7 cellular contexts compared by ENCODE assay signal in the genomic region with DNA sequence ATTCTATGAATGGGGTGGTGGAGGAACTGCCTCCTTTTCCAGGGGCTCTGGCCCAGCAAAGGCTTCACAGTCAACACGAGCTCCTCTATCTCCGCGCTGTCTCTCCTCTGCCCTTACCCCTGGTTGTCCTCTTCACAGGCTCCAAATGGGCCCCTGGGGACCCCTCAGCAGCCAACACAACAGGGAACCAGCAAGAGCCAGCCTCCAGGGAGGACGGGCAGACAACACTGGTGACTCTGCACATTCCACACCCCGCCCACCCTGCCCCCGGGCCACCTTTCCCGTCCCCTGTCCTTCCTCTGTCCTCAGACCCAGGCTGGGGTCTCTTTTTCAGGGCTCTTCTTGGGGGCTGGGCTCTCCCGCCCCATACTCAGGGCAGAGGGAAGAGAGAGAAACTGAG. TPM values are rescaled to one million over a fixed set of nuclear protein-coding genes. Genes with fewer than 3 reads are reported as not detected.
A peak's percentile ranks its signal among the peaks of the same experiment; 100 is the strongest.
DNase-seq lines count a peak whose midpoint lies in the region; ATAC-seq and TF ChIP-seq lines count a peak whose summit lies in the region.

No MANE protein-coding gene starts in this region.

- in situ Hi-C loops in gastrocnemius medialis (cut with MboI; ENCODE audit: low sequenced_read_pairs in 4 of 4), result no loop called here

- RAD21 ChIA-PET in HCT116 (lab: Charles Lee; ENCODE audit: low non-redundant PET in 1 of 2, low total read pairs in 2 of 2, uncharacterized antibody in 2 of 2, unreplicated experiment in 2 of 2), result interaction anchor here (3.3 to 3.6 kb wide), 2 partner anchors 65 kb away, joined by 22 to 30 read pairs; no protein-coding TSS in a partner anchor

- peak overlapping the region; percentile 23 to 32; a peak in 3 of 4 replicates for H3K4me3 ChIP-seq in HCT116 (replicated peaks in 1 of 2; ENCODE audit: low read depth in 1 of 2, low read length in 2 of 2)
- H3K4me3 ChIP-seq in OCI-LY7 (ENCODE audit: low read depth, low read length, poor library complexity, severe bottlenecking), result no peak overlapping the region
- peak overlapping the region in 1 of 2 donors; percentile 21 for H3K4me3 ChIP-seq in gastroesophageal sphincter
- H3K4me3 ChIP-seq in gastrocnemius medialis, result peak overlapping the region in 3 of 4 donors; percentile 28 to 46 (median 29)

- no peak for TF ChIP-seq POLR2A in HCT116 (IDR thresholded peaks at IDR 0.05; ENCODE audit: borderline replicate concordance, extremely low read depth, insufficient read depth, insufficient read length)
- TF ChIP-seq POLR2A in gastroesophageal sphincter (IDR thresholded peaks at IDR 0.05), result no peak
- TF ChIP-seq POLR2A in gastrocnemius medialis (IDR thresholded peaks at IDR 0.05), result no peak

- POLR2A ChIA-PET in HCT116 (lab: Charles Lee), result interaction anchor here (0.6 to 2.5 kb wide), 2 partner anchors 65 to 112 kb away, joined by 4 to 8 read pairs; no protein-coding TSS in a partner anchor
- POLR2A ChIA-PET in OCI-LY7 (lab: Charles Lee), result interaction anchor here (0.6 kb wide), 1 partner anchor 46 kb away, joined by 5 read pairs; no protein-coding TSS in a partner anchor

- ATAC-seq in HCT116 (peak; percentile 62), gastroesophageal sphincter (peak; percentile 26), gastrocnemius medialis (peak; percentile 14 to 33)

- H3K4me2 ChIP-seq in HCT116 (ENCODE audit: low read length), result peak overlapping the region; percentile 75
- peak overlapping the region; percentile 56 for H3K4me2 ChIP-seq in OCI-LY7 (ENCODE audit: low read length)

- TF ChIP-seq RAD21 in HCT116 (IDR thresholded peaks at IDR 0.05; ENCODE audit: low read depth), result no peak

- no peak for TF ChIP-seq EP300 in gastroesophageal sphincter (IDR thresholded peaks at IDR 0.05)

- H3K36me3 ChIP-seq in HCT116 (ENCODE audit: control insufficient read depth in 1 of 2, insufficient read depth in 2 of 2, low read length in 2 of 2) (no peaks in the 10 kb centered on the region), OCI-LY7 (ENCODE audit: insufficient read depth, low read length) (no peaks in the 10 kb centered on the region), gastroesophageal sphincter (no peaks in the 10 kb centered on the region), gastrocnemius medialis (no peaks in the 10 kb centered on the region)

- H4K20me1 ChIP-seq in HCT116 (ENCODE audit: insufficient read depth), result no peaks in the 10 kb centered on the region
- no peaks in the 10 kb centered on the region for H4K20me1 ChIP-seq in OCI-LY7 (ENCODE audit: insufficient read depth, low read length)

- H3K27me3 ChIP-seq in HCT116 (ENCODE audit: insufficient read depth, low read length), result no peaks in the 10 kb centered on the region
- H3K27me3 ChIP-seq in gastroesophageal sphincter, result peaks cover 11% of the 10 kb centered on the region
- H3K27me3 ChIP-seq in gastrocnemius medialis, result no peaks in the 10 kb centered on the region

- H3K9ac ChIP-seq in HCT116 (ENCODE audit: low read length), result peak overlapping the region; percentile 17; the same call in 1 of the 2 replicates

- H3K4me1 ChIP-seq in HCT116 (ENCODE audit: control insufficient read depth in 1 of 2, insufficient read depth in 2 of 2, low read length in 2 of 2), result peaks cover 8 to 29% of the 10 kb centered on the region in 2 experiments; a peak in 3 of 4 replicates
- no peaks in the 10 kb centered on the region for H3K4me1 ChIP-seq in OCI-LY7 (ENCODE audit: insufficient read depth, low read length, poor library complexity, severe bottlenecking)
- peaks cover 0 to 22% (median 8%) of the 10 kb centered on the region in 3 donors for H3K4me1 ChIP-seq in gastroesophageal sphincter
- H3K4me1 ChIP-seq in gastrocnemius medialis, result peaks cover 0 to 4% of the 10 kb centered on the region in 2 donors

- CTCF ChIA-PET in HCT116 (lab: Charles Lee) (interaction anchor here (1.1 to 5.8 kb wide), 13 partner anchors 8 to 264 kb away, joined by 3 to 140 read pairs (median 6); a partner anchor contains a TSS), OCI-LY7 (lab: Charles Lee; ENCODE audit: unreplicated experiment) (interaction anchor here (1.2 kb wide), 2 partner anchors 66 to 75 kb away, joined by 3 to 5 read pairs; no protein-coding TSS in a partner anchor)

- no peaks in the 10 kb centered on the region for H3K79me2 ChIP-seq in HCT116 (ENCODE audit: insufficient read depth, low read length)
- H3K79me2 ChIP-seq in OCI-LY7 (ENCODE audit: insufficient read depth, low read depth, low read length), result no peaks in the 10 kb centered on the region

- no peaks in the 10 kb centered on the region for H3K9me2 ChIP-seq in HCT116 (ENCODE audit: insufficient read depth)
- H3K9me2 ChIP-seq in OCI-LY7 (ENCODE audit: insufficient read depth, low read length), result no peaks in the 10 kb centered on the region

- TF ChIP-seq CTCF in HCT116 (IDR thresholded peaks at IDR 0.05 in 2 of 3, conservative IDR thresholded peaks at IDR 0.05 in 1 of 3; ENCODE audit: borderline replicate concordance in 1 of 3, insufficient read depth in 1 of 3, low read depth in 2 of 3, low read length in 2 of 3) (no peak), OCI-LY7 (conservative IDR thresholded peaks at IDR 0.05; ENCODE audit: low read length) (no peak), gastroesophageal sphincter (IDR thresholded peaks at IDR 0.05) (no peak), gastrocnemius medialis (IDR thresholded peaks at IDR 0.05 in 4 of 5, conservative IDR thresholded peaks at IDR 0.05 in 1 of 5) (no peak)

- no peak for DNase-seq in HCT116 (ENCODE audit: low read depth, low spot score)
- no peak for DNase-seq in OCI-LY7 (ENCODE audit: low spot score)
- DNase-seq in gastrocnemius medialis, result no peak
- DNase-seq in SW480 (ENCODE audit: low spot score), result no peak
- no peak for DNase-seq in activated gamma-delta T cell (lab: John Stamatoyannopoulos, UW)
- DNase-seq in NCI-H187 treated with DMSO at 0.1 percent for 48 hours (lab: John Stamatoyannopoulos, UW), result no peak

- H3K27ac ChIP-seq in HCT116 (ENCODE audit: low read depth, low read length) (no peak overlapping the region), OCI-LY7 (ENCODE audit: low read depth, low read length, poor library complexity, severe bottlenecking) (no peak overlapping the region), gastroesophageal sphincter (peak overlapping the region in 1 of 4 donors; percentile 5), gastrocnemius medialis (peak overlapping the region in 1 of 4 donors; percentile 9)

- BruUV-seq in HCT116 (replicated peaks; lab: Mats Ljungman, UMichigan) (no TSS peak), OCI-LY7 (replicated peaks; lab: Mats Ljungman, UMichigan) (no TSS peak)

- WGBS in gastroesophageal sphincter (ENCODE audit: low coverage in 1 of 2), 2 donors, result no CpG with 5 or more reads among the region's 8 CpGs

- intact Hi-C loops in HCT116 (cut with micrococcal nuclease) (loop anchor here (1.0 kb wide), 1 partner anchor 65 kb away; no protein-coding TSS in a partner anchor), OCI-LY7 (cut with micrococcal nuclease; ENCODE audit: unreplicated experiment) (loop anchor here (1.0 kb wide), 1 partner anchor 65 kb away; no protein-coding TSS in a partner anchor), gastrocnemius medialis (cut with DNase I; ENCODE audit: low total_unique reads) (loop anchor here (1.0 kb wide), 1 partner anchor 65 kb away; no protein-coding TSS in a partner anchor)

- H3K9me3 ChIP-seq in HCT116 (ENCODE audit: control insufficient read depth in 1 of 2, insufficient read depth in 1 of 2, low read depth in 1 of 2, low read length in 2 of 2), result no peaks in the 10 kb centered on the region
- no peaks in the 10 kb centered on the region for H3K9me3 ChIP-seq in OCI-LY7 (ENCODE audit: low read length)
- H3K9me3 ChIP-seq in gastroesophageal sphincter, result no peaks in the 10 kb centered on the region
- no peaks in the 10 kb centered on the region for H3K9me3 ChIP-seq in gastrocnemius medialis

- H2AFZ ChIP-seq in HCT116 (ENCODE audit: low read depth, low read length, poor library complexity, severe bottlenecking) (peak overlapping the region; percentile 50), OCI-LY7 (ENCODE audit: low read length) (no peak overlapping the region)

TF ChIP-seq in HCT116, 20 proteins besides CTCF, POLR2A, EP300 and RAD21:
- no peak for TF ChIP-seq ZFX (IDR thresholded peaks at IDR 0.05)
- no peak for TF ChIP-seq SIN3A (IDR thresholded peaks at IDR 0.05; ENCODE audit: low read depth)

RNA-seq across cellular contexts. Expression of a gene that starts 17.5 kb away (rescaled TPM):
- total RNA-seq in HCT116 (2021; ENCODE audit: unreplicated experiment), result 21.2 TPM
- polyA plus RNA-seq in HCT116 (2012), result 10.0 and 11.0 TPM in 2 replicates
- total RNA-seq in OCI-LY7 (2014; rRNA removed; shearing (Covaris generic)), result 11.1 and 12.0 TPM in 2 replicates
- 18.3 and 20.4 TPM in 2 replicates for total RNA-seq in OCI-LY7 (2022)
- 10 to 100 TPM; 17.7 to 27.3 (median 20.5) TPM for total RNA-seq in gastroesophageal sphincter
- total RNA-seq in gastrocnemius medialis, result 10 to 100 TPM in 3 of 4 donors, 1 to 10 TPM in 1; 8.6 to 13.4 (median 11.4) TPM

RNA-seq across cellular contexts. Expression of a gene that starts 56.0 kb away (rescaled TPM):
- not detected for total RNA-seq in HCT116 (2021; ENCODE audit: unreplicated experiment)
- polyA plus RNA-seq in HCT116 (2012), result not detected in 2 replicates
- total RNA-seq in OCI-LY7 (2014; rRNA removed; shearing (Covaris generic)), result not detected in 2 replicates
- total RNA-seq in OCI-LY7 (2022), result not detected in 2 replicates
- not detected for total RNA-seq in gastroesophageal sphincter
- not detected for total RNA-seq in gastrocnemius medialis
